In the genomic region with DNA sequence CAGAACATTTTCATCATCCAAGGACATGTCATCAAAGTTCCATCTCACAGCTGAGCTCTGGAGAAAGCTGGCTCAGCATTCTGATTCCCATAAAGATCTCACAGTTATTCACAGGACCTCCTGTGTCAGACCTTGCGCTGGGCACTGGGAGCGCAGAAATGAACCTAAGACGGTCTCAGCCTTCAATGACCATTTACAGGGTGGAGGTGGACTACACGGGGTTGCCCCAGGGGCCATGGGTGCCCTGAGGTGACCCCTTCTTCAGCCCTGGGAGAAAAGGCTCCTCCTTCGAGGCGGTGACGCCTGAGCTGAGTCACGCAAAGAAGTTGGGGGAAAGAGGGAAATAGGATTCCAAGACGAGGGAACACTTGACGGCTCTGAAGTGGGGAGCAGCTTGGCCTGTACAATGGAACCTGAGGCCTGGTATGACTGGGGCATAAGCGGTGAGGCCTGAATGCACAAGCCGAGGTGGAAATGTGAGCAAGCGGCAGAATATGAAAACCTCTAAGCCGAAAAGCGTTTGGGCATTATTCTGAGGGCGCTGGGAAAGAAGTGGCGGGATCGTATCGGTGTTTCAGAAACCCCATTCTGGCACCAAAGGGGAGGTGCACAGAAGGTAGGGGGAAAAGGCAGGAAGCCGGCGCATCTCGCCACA, we compare ENCODE assay signal across 1 cellular context.
TF ChIP-seq lines count a peak whose summit lies in the region.

No MANE protein-coding gene starts in this region.

TF ChIP-seq in K562, 482 proteins besides CTCF, POLR2A, EP300 and RAD21 (continued from another document and continues in another):
- TF ChIP-seq CTCFL (IDR thresholded peaks at IDR 0.05; ENCODE audit: borderline replicate concordance, insufficient read depth, low read depth, low read length, poor library complexity, severe bottlenecking) (no peak), TAL1 (IDR thresholded peaks at IDR 0.05) (0 out of 2 replicates have a peak, but pooled peaks have one; percentile 4), CHD4 (IDR thresholded peaks at IDR 0.05; ENCODE audit: insufficient read depth, insufficient replicate concordance, low read depth, low read length, poor library complexity, severe bottlenecking) (no peak), XRCC3 (IDR thresholded peaks at IDR 0.05) (no peak), ZFPM2 (CRISPR knock-in tag; IDR thresholded peaks at IDR 0.05) (no peak), REST (CRISPR knock-in tag; IDR thresholded peaks at IDR 0.05; ENCODE audit: low read depth) (no peak), CSDE1 (IDR thresholded peaks at IDR 0.05) (no peak), MEF2D (tag; conservative IDR thresholded peaks at IDR 0.05; ENCODE audit: low read depth) (no peak), TEAD1 (CRISPR knock-in tag; IDR thresholded peaks at IDR 0.05) (no peak), FOXK2 (conservative IDR thresholded peaks at IDR 0.05 in 1 of 2, IDR thresholded peaks at IDR 0.05 in 1 of 2; ENCODE audit: low read depth in 2 of 2) (no peak), EHMT2 (IDR thresholded peaks at IDR 0.05) (no peak), XRCC5 (IDR thresholded peaks at IDR 0.05; ENCODE audit: low read depth, low read length) (no peak), MTF1 (CRISPR knock-in tag; IDR thresholded peaks at IDR 0.05; ENCODE audit: borderline replicate concordance) (no peak), ZNF280B (CRISPR knock-in tag; IDR thresholded peaks at IDR 0.05) (no peak), ZNF316 (IDR thresholded peaks at IDR 0.05) (peak; percentile 97), CLOCK (CRISPR knock-in tag; IDR thresholded peaks at IDR 0.05; ENCODE audit: borderline replicate concordance) (no peak), LCOR (CRISPR knock-in tag; IDR thresholded peaks at IDR 0.05) (no peak), RUNX1 (IDR thresholded peaks at IDR 0.05; ENCODE audit: low read depth) (0 out of 2 replicates have a peak, but pooled peaks have one; percentile 13), ILK (tag; IDR thresholded peaks at IDR 0.05; ENCODE audit: borderline replicate concordance, low read depth) (no peak), ZNF140 (CRISPR knock-in tag; IDR thresholded peaks at IDR 0.05) (no peak), NFXL1 (CRISPR knock-in tag; IDR thresholded peaks at IDR 0.05) (no peak), ZNF518B (CRISPR knock-in tag; IDR thresholded peaks at IDR 0.05) (no peak), ZNF354B (CRISPR knock-in tag; IDR thresholded peaks at IDR 0.05) (no peak), HDAC3 (IDR thresholded peaks at IDR 0.05; ENCODE audit: borderline replicate concordance, partially characterized antibody) (no peak), SREBF1 (IDR thresholded peaks at IDR 0.05; ENCODE audit: borderline replicate concordance, low read depth, low read length) (no peak), SIN3B (IDR thresholded peaks at IDR 0.05; ENCODE audit: low read depth) (no peak), SMARCB1 (IDR thresholded peaks at IDR 0.05; ENCODE audit: insufficient read length, low read depth) (no peak), PHTF2 (CRISPR knock-in tag; IDR thresholded peaks at IDR 0.05) (no peak), ZNF280A (IDR thresholded peaks at IDR 0.05; ENCODE audit: low read depth, partially characterized antibody) (no peak), ERF (CRISPR knock-in tag; IDR thresholded peaks at IDR 0.05) (no peak)
- TF ChIP-seq, protein P1, sequence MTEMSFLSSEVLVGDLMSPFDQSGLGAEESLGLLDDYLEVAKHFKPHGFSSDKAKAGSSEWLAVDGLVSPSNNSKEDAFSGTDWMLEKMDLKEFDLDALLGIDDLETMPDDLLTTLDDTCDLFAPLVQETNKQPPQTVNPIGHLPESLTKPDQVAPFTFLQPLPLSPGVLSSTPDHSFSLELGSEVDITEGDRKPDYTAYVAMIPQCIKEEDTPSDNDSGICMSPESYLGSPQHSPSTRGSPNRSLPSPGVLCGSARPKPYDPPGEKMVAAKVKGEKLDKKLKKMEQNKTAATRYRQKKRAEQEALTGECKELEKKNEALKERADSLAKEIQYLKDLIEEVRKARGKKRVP (CRISPR knock-in tag; IDR thresholded peaks at IDR 0.05): no peak
- TF ChIP-seq, protein P2, sequence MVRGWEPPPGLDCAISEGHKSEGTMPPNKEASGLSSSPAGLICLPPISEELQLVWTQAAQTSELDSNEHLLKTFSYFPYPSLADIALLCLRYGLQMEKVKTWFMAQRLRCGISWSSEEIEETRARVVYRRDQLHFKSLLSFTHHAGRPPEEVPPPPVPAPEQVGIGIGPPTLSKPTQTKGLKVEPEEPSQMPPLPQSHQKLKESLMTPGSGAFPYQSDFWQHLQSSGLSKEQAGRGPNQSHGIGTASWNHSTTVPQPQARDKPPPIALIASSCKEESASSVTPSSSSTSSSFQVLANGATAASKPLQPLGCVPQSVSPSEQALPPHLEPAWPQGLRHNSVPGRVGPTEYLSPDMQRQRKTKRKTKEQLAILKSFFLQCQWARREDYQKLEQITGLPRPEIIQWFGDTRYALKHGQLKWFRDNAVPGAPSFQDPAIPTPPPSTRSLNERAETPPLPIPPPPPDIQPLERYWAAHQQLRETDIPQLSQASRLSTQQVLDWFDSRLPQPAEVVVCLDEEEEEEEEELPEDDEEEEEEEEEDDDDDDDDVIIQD (CRISPR knock-in tag; IDR thresholded peaks at IDR 0.05): no peak
- TF ChIP-seq, protein P3, sequence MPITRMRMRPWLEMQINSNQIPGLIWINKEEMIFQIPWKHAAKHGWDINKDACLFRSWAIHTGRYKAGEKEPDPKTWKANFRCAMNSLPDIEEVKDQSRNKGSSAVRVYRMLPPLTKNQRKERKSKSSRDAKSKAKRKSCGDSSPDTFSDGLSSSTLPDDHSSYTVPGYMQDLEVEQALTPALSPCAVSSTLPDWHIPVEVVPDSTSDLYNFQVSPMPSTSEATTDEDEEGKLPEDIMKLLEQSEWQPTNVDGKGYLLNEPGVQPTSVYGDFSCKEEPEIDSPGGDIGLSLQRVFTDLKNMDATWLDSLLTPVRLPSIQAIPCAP (CRISPR knock-in tag; IDR thresholded peaks at IDR 0.05; ENCODE audit: borderline replicate concordance): no peak
- TF ChIP-seq, protein P4, sequence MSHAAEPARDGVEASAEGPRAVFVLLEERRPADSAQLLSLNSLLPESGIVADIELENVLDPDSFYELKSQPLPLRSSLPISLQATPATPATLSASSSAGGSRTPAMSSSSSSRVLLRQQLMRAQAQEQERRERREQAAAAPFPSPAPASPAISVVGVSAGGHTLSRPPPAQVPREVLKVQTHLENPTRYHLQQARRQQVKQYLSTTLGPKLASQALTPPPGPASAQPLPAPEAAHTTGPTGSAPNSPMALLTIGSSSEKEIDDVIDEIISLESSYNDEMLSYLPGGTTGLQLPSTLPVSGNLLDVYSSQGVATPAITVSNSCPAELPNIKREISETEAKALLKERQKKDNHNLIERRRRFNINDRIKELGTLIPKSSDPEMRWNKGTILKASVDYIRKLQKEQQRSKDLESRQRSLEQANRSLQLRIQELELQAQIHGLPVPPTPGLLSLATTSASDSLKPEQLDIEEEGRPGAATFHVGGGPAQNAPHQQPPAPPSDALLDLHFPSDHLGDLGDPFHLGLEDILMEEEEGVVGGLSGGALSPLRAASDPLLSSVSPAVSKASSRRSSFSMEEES (CRISPR knock-in tag; IDR thresholded peaks at IDR 0.05): no peak
